In the genomic region with DNA sequence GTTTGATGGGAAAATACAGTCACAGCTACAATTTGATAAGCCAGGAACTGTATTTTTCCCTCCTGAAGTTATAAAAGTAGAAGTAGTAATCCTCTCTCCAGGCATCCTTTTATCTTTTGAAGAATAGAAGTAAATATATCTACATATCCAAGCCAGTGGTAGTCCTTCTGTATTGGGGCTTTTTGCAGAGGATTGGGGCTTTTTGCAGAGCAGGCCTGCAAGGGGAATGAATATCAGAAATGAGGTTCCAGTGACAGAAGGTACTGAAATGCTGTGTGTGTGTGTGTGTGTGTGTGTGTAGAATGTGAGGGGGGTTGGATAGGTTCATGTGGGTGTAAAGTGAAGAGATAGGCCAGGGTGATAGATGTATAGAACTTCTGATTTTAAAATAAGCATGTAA, we compare ENCODE assay signal across 28 cellular contexts.
"Had no signal": no experiment of that assay in that cellular context is flagged by ENCODE, and none has a peak within 500 bp of the region (broad histone marks: within the 10 kb centered on the region; RNA-seq: fewer than 3 reads in every experiment).

No MANE protein-coding gene starts in this region.

- FAIRE-seq: urothelium cell line had no signal

- H3K9me3 ChIP-seq: stomach, suprapubic skin, testis, thoracic aorta, thyroid gland, tibial artery, tibial nerve, transverse colon, upper lobe of left lung, upper lobe of right lung, uterus, vagina had no signal

- ATAC-seq: stimulated activated effector memory CD8-positive, alpha-beta T cell treated with anti-CD3 and anti-CD28 coated beads, Interleukin-12 subunit alpha, Interleukin-12 subunit beta, amount 100 ng/mL, for 72 hours; stimulated activated memory B cell treated with anti-CD40 and anti-IgM and Interleukin-4, amounts not matched to agents 10 μg/mL and 1 μg/mL and 100 μg/mL, for 72 hours; stimulated activated naive CD8-positive, alpha-beta T cell treated with anti-CD3 and anti-CD28 coated beads, Interleukin-15, amount 100 ng/mL, for 72 hours; stimulated activated naive CD8-positive, alpha-beta T cell treated with anti-CD3 and anti-CD28 coated beads, Interleukin-15, Interleukin-2, amounts not matched to agents 100 U/mL and 50 U/mL, for 24 hours; upper lobe of right lung had no signal

- H3K27me3 ChIP-seq: stomach, suprapubic skin, testis, thyroid gland, tibial artery, tibial nerve, transverse colon, upper lobe of left lung, upper lobe of right lung, uterus, vagina had no signal

- H3K9me3 Mint-ChIP-seq: stimulated activated effector memory CD8-positive, alpha-beta T cell treated with anti-CD3 and anti-CD28 coated beads, Interleukin-12 subunit alpha, Interleukin-12 subunit beta, amount 100 ng/mL, for 72 hours; stimulated activated memory B cell treated with anti-CD40 and anti-IgM and Interleukin-4, amounts not matched to agents 10 μg/mL and 1 μg/mL and 100 μg/mL, for 72 hours; stimulated activated naive CD8-positive, alpha-beta T cell treated with anti-CD3 and anti-CD28 coated beads, Interleukin-15, amount 100 ng/mL, for 72 hours; stimulated activated naive CD8-positive, alpha-beta T cell treated with anti-CD3 and anti-CD28 coated beads, Interleukin-15, Interleukin-2, amounts not matched to agents 100 ng/mL and 50 ng/mL, for 24 hours; type B pancreatic cell had no signal

- H3K4me1 ChIP-seq: suprapubic skin, thyroid gland, tibial artery, upper lobe of left lung, upper lobe of right lung, uterus, vagina had no signal

- H3K4me3 ChIP-seq: stomach, suprapubic skin, testis, thoracic aorta, thyroid gland, tibial artery, tibial nerve, transverse colon, upper lobe of left lung, upper lobe of right lung, uterus, vagina had no signal

- H3K27ac Mint-ChIP-seq: stimulated activated effector memory CD8-positive, alpha-beta T cell treated with anti-CD3 and anti-CD28 coated beads, Interleukin-12 subunit alpha, Interleukin-12 subunit beta, amount 100 ng/mL, for 72 hours; stimulated activated memory B cell treated with anti-CD40 and anti-IgM and Interleukin-4, amounts not matched to agents 10 μg/mL and 1 μg/mL and 100 μg/mL, for 72 hours; stimulated activated naive CD8-positive, alpha-beta T cell treated with anti-CD3 and anti-CD28 coated beads, Interleukin-15, amount 100 ng/mL, for 72 hours; stimulated activated naive CD8-positive, alpha-beta T cell treated with anti-CD3 and anti-CD28 coated beads, Interleukin-15, Interleukin-2, amounts not matched to agents 100 ng/mL and 50 ng/mL, for 24 hours; type B pancreatic cell had no signal

- H3K27ac ChIP-seq: stomach, suprapubic skin, testis, thoracic aorta, thyroid gland, tibial artery, tibial nerve, transverse colon, upper lobe of left lung, upper lobe of right lung, uterus, vagina had no signal

- DNase-seq: stimulated activated CD4-positive, alpha-beta T cell treated with anti-CD3 and anti-CD28 coated beads, Interleukin-2, amount 100 ng/mL, for 24 hours; stimulated activated CD4-positive, alpha-beta T cell treated with anti-CD3 and anti-CD28 coated beads, Interleukin-2, amount 100 ng/mL, for 48 hours; stimulated activated CD4-positive, alpha-beta T cell treated with anti-CD3 and anti-CD28 coated beads, Interleukin-4, amount 100 ng/mL, for 1 hour; stimulated activated CD4-positive, alpha-beta T cell treated with anti-CD3 and anti-CD28 coated beads, Interleukin-4, amount 100 ng/mL, for 24 hours; stimulated activated CD4-positive, alpha-beta T cell treated with anti-CD3 and anti-CD28 coated beads, Interleukin-4, amount 100 ng/mL, for 4 hours; stimulated activated CD8-positive, alpha-beta memory T cell treated with anti-CD3 and anti-CD28 coated beads, Interleukin-4, amount 100 ng/mL, for 48 hours; stimulated activated naive CD4-positive, alpha-beta T cell treated with Interleukin-2 at 50 U/mL for 16 hours; stimulated activated naive CD8-positive, alpha-beta T cell treated with anti-CD3 and anti-CD28 coated beads, Interleukin-15, amount 100 ng/mL, for 72 hours; stimulated activated naive CD8-positive, alpha-beta T cell treated with anti-CD3 and anti-CD28 coated beads, Interleukin-15, Interleukin-2, amounts not matched to agents 100 U/mL and 50 U/mL, for 24 hours; stomach; substantia nigra; testis; thyroid gland; tibial artery; transverse colon; trophoblast cell; upper lobe of left lung; upper lobe of right lung; uterus had no signal

- H3K4me3 Mint-ChIP-seq: stimulated activated effector memory CD8-positive, alpha-beta T cell treated with anti-CD3 and anti-CD28 coated beads, Interleukin-12 subunit alpha, Interleukin-12 subunit beta, amount 100 ng/mL, for 72 hours; stimulated activated memory B cell treated with anti-CD40 and anti-IgM and Interleukin-4, amounts not matched to agents 10 μg/mL and 1 μg/mL and 100 μg/mL, for 72 hours; stimulated activated naive CD8-positive, alpha-beta T cell treated with anti-CD3 and anti-CD28 coated beads, Interleukin-15, amount 100 ng/mL, for 72 hours; stimulated activated naive CD8-positive, alpha-beta T cell treated with anti-CD3 and anti-CD28 coated beads, Interleukin-15, Interleukin-2, amounts not matched to agents 100 ng/mL and 50 ng/mL, for 24 hours; type B pancreatic cell had no signal

- H3K27me3 Mint-ChIP-seq: stimulated activated memory B cell treated with anti-CD40 and anti-IgM and Interleukin-4, amounts not matched to agents 10 μg/mL and 1 μg/mL and 100 μg/mL, for 72 hours; stimulated activated naive CD8-positive, alpha-beta T cell treated with anti-CD3 and anti-CD28 coated beads, Interleukin-15, amount 100 ng/mL, for 72 hours; stimulated activated naive CD8-positive, alpha-beta T cell treated with anti-CD3 and anti-CD28 coated beads, Interleukin-15, Interleukin-2, amounts not matched to agents 100 ng/mL and 50 ng/mL, for 24 hours; type B pancreatic cell had no signal

- H3K36me3 ChIP-seq: stomach, suprapubic skin, thoracic aorta, thyroid gland, tibial artery, transverse colon, upper lobe of left lung, upper lobe of right lung, uterus, vagina had no signal

- H3K4me1 Mint-ChIP-seq: stimulated activated effector memory CD8-positive, alpha-beta T cell treated with anti-CD3 and anti-CD28 coated beads, Interleukin-12 subunit alpha, Interleukin-12 subunit beta, amount 100 ng/mL, for 72 hours; stimulated activated naive CD8-positive, alpha-beta T cell treated with anti-CD3 and anti-CD28 coated beads, Interleukin-15, amount 100 ng/mL, for 72 hours had no signal

- H3K36me3 Mint-ChIP-seq: stimulated activated effector memory CD8-positive, alpha-beta T cell treated with anti-CD3 and anti-CD28 coated beads, Interleukin-12 subunit alpha, Interleukin-12 subunit beta, amount 100 ng/mL, for 72 hours; stimulated activated memory B cell treated with anti-CD40 and anti-IgM and Interleukin-4, amounts not matched to agents 10 μg/mL and 1 μg/mL and 100 μg/mL, for 72 hours; type B pancreatic cell had no signal
